12 cellular contexts compared by ENCODE assay signal in genomic region chr1:226370144-226370923, GRCh38. TPM values are rescaled to one million over a fixed set of nuclear protein-coding genes. Genes with fewer than 3 reads are reported as not detected.
A peak's percentile ranks its signal among the peaks of the same experiment; 100 is the strongest.
DNase-seq lines count a peak whose midpoint lies in the region; ATAC-seq, FAIRE-seq and TF ChIP-seq lines count a peak whose summit lies in the region.
"Had no signal": no experiment of that assay in that cellular context is flagged by ENCODE, and none has a peak within 500 bp of the region (broad histone marks: within the 10 kb centered on the region; RNA-seq: fewer than 3 reads in every experiment).

No MANE protein-coding gene starts in this region.

- TF ChIP-seq CTCF in GM12865 (IDR thresholded peaks at IDR 0.05; ENCODE audit: insufficient read depth, low read depth, low read length, missing control alignments) (no peak), Peyer's patch (IDR thresholded peaks at IDR 0.05) (no peak), testis (IDR thresholded peaks at IDR 0.05) (no peak), coronary artery (IDR thresholded peaks at IDR 0.05) (no peak)

- no peaks in the 10 kb centered on the region for H3K27me3 ChIP-seq in Peyer's patch
- H3K27me3 ChIP-seq in testis: no peaks in the 10 kb centered on the region

- peak; percentile 91 for FAIRE-seq in GM19239 (lab: Jason Lieb, UNC)

- WGBS in testis, 2 donors: 82 to 87% methylated on average over 10 to 13 of the region's 13 CpGs

- H3K36me3 ChIP-seq in Peyer's patch (peaks cover 0 to 100% (median 0%) of the 10 kb centered on the region in 3 donors), testis (ENCODE audit: low read depth, missing control alignments) (no peaks in the 10 kb centered on the region)

- H3K27ac ChIP-seq in Peyer's patch (peak overlapping the region in 1 of 4 donors; percentile 72), testis (no peak overlapping the region), coronary artery (no peak overlapping the region)

- intact Hi-C loops in testis (cut with DNase I; ENCODE audit: low total_unique reads): no loop called here

- peak; percentile 63 for ATAC-seq in HG02798 (IDR thresholded peaks at IDR 0.05; ENCODE audit: poor library complexity, unreplicated experiment)
- ATAC-seq: left lobe of liver had no signal

- DNase-seq in GM12865 (ENCODE audit: low read depth): peak; percentile 61
- DNase-seq in GM19239 (ENCODE audit: insufficient read length, low spot score): peak; percentile 62
- peak in 2 of 3 donors; percentile 50 to 66 for DNase-seq in Peyer's patch
- no peak for DNase-seq in stimulated activated CD8-positive, alpha-beta memory T cell treated with anti-CD3 and anti-CD28 coated beads, Interleukin-4, amount 100 ng/mL, for 48 hours
- DNase-seq in testis: no peak
- no peak for DNase-seq in occipital lobe (lab: John Stamatoyannopoulos, UW)
- DNase-seq in coronary artery (ENCODE audit: low spot score): no peak
- DNase-seq: CD4-positive, CD25-positive, alpha-beta regulatory T cell; NCI-H146; nucleus accumbens had no signal

- no peak for TF ChIP-seq POLR2A in Peyer's patch (IDR thresholded peaks at IDR 0.05)
- TF ChIP-seq POLR2A in testis (IDR thresholded peaks at IDR 0.05): no peak

- H3K4me1 ChIP-seq in Peyer's patch: peaks cover 0 to 6% (median 0%) of the 10 kb centered on the region in 4 donors
- H3K4me1 ChIP-seq in testis: no peaks in the 10 kb centered on the region

- H3K9me3 ChIP-seq in Peyer's patch: no peaks in the 10 kb centered on the region
- H3K9me3 ChIP-seq in testis: no peaks in the 10 kb centered on the region

- peak overlapping the region; percentile 49 for H3K4me3 ChIP-seq in GM12865 (ENCODE audit: low read depth, low read length)
- no peak overlapping the region for H3K4me3 ChIP-seq in Peyer's patch
- no peak overlapping the region for H3K4me3 ChIP-seq in testis
- H3K4me3 ChIP-seq in coronary artery: no peak overlapping the region

RNA-seq across cellular contexts. Expression of gene PARP1, which starts 37.6 kb away (rescaled TPM):
- total RNA-seq in Peyer's patch (100 to 1,000 TPM in 1 of 4 donors, 10 to 100 TPM in 3; 25.2 to 145 (median 54.4) TPM), testis (100 to 1,000 TPM; 199 to 224 TPM), occipital lobe (104 TPM)
- polyA plus RNA-seq in testis (ENCODE audit: insufficient read depth, low read depth, low replicate concordance): 109 TPM

Comparison
In these comparisons a context has a peak if more than half of its experiments do, and no peak if none do; other contexts are left out.
1. DNase-seq: peak in GM12865 (single experiment), GM19239 (single experiment) and Peyer's patch (2 of 3); none in stimulated activated CD8-positive, alpha-beta memory T cell treated with anti-CD3 and anti-CD28 coated beads, Interleukin-4, amount 100 ng/mL, for 48 hours (single experiment), testis (single experiment), occipital lobe (single experiment) and coronary artery (single experiment).